In the genomic region with DNA sequence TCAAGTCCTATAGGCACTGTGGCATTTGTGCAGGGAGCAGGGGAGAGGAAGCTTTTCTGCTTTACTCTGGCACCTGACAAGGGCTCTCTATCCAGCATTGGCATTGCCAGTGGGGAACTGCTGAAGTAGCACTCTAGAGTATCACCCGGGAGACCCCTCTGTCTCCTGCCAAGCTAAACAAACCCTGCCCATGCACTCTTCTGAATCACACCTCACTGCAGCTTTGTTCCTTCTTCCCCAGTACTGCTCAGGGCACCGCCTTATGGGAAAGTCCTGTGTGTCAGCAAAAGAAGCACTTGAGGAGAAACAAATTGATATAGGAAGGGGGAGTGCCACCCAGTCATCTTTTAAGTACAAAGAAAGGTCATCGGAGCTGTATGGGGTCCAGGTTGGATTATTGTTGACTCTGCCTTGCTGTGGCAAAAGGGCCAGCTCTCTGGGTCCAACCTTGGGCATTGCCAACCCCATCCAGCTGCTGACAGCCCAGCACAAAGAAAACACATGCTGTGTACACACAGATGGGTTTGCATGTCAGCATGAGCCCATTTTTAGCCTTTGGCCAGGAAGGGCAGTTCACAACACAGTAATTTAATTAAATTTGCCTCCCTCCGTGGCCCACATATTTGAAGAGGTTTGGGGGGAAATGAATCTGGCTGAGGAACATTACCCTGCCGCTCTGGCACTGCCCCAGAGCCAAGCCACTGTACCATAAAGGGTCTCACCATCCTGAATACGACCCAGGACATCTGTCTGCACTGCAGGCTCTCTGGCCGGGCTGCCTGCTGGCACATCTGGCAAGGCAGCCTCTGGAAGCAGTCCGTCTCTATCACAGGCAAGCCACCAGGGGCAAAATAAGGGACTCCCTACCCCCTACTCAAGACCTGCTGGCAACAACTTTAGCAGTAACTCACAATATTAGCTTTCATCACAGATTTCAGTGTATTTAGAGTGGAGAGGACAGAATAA, we compare ENCODE assay signal across 11 cellular contexts. TPM values are rescaled to one million over a fixed set of nuclear protein-coding genes. Genes with fewer than 3 reads are reported as not detected.
DNase-seq lines count a peak whose midpoint lies in the region; ATAC-seq and TF ChIP-seq lines count a peak whose summit lies in the region.
"Had no signal": no experiment of that assay in that cellular context is flagged by ENCODE, and none has a peak within 500 bp of the region (broad histone marks: within the 10 kb centered on the region; RNA-seq: fewer than 3 reads in every experiment).

No MANE protein-coding gene starts in this region.

- intact Hi-C loops in Right ventricle myocardium superior (cut with DNase I) = no loop called here
- intact Hi-C loops in left ventricle myocardium inferior (cut with micrococcal nuclease) = no loop called here
- intact Hi-C loops in left ventricle myocardium superior (cut with micrococcal nuclease) = no loop called here
- intact Hi-C loops in upper lobe of right lung (cut with DNase I) = no loop called here

- H3K4me3 ChIP-seq in left ventricle myocardium inferior (no peak overlapping the region), upper lobe of right lung (no peak overlapping the region)

- no peaks in the 10 kb centered on the region for H3K4me1 ChIP-seq in left ventricle myocardium inferior
- H3K4me1 ChIP-seq in upper lobe of right lung = peaks cover 29% of the 10 kb centered on the region

- H3K36me3 ChIP-seq in left ventricle myocardium inferior (peaks cover 8% of the 10 kb centered on the region), upper lobe of right lung (peaks cover 5% of the 10 kb centered on the region)

- H3K27me3 ChIP-seq in left ventricle myocardium inferior (ENCODE audit: low read depth) (no peaks in the 10 kb centered on the region), upper lobe of right lung (no peaks in the 10 kb centered on the region)

- no peak for DNase-seq in Right ventricle myocardium superior
- no peak for DNase-seq in left ventricle myocardium inferior
- peak; percentile 36 to 73 for DNase-seq in SHP77 (lab: John Stamatoyannopoulos, UW)
- no peak for DNase-seq in left ventricle myocardium superior
- no peak for DNase-seq in upper lobe of right lung
- no peak for DNase-seq in SIG-M5 treated with dmso at 0.1 percent for 504 hours (lab: John Stamatoyannopoulos, UW; ENCODE audit: unreplicated experiment)
- DNase-seq: NK-92 treated with Interleukin-12 subunit alpha and Interleukin-12 subunit beta, amount 100 ng/mL, for 24 hours; stimulated activated CD8-positive, alpha-beta memory T cell treated with anti-CD3 and anti-CD28 coated beads, Interleukin-4, amount 100 ng/mL, for 48 hours had no signal

- ATAC-seq in Right ventricle myocardium superior (ENCODE audit: poor library complexity) = peak; percentile 27
- peak; percentile 41 for ATAC-seq in left ventricle myocardium superior
- peak; percentile 89 for ATAC-seq in upper lobe of right lung
- ATAC-seq in GM18519 (IDR thresholded peaks at IDR 0.05; ENCODE audit: low FRiP score, unreplicated experiment) = no peak
- ATAC-seq in GM21528 (IDR thresholded peaks at IDR 0.05; ENCODE audit: low FRiP score, unreplicated experiment) = no peak

- TF ChIP-seq CTCF in left ventricle myocardium inferior (IDR thresholded peaks at IDR 0.05; ENCODE audit: borderline replicate concordance) (no peak), upper lobe of right lung (IDR thresholded peaks at IDR 0.05) (no peak)

- H3K9me3 ChIP-seq in left ventricle myocardium inferior (replicated peaks) = no peaks in the 10 kb centered on the region
- H3K9me3 ChIP-seq in upper lobe of right lung = no peaks in the 10 kb centered on the region

- H3K27ac ChIP-seq in left ventricle myocardium inferior (replicated peaks) (no peak overlapping the region), upper lobe of right lung (no peak overlapping the region)

RNA-seq across cellular contexts. Expression of a gene that starts 13.1 kb away (rescaled TPM):
- total RNA-seq in Right ventricle myocardium superior (1.9 TPM), left ventricle myocardium inferior (4.4 TPM), left ventricle myocardium superior (3.3 TPM), upper lobe of right lung (6.4 TPM)
- total RNA-seq: HT-29 had no signal

Comparison
In these comparisons a context has a peak if more than half of its experiments do, and no peak if none do; other contexts are left out.
1. ATAC-seq: peak in Right ventricle myocardium superior (single experiment), left ventricle myocardium superior (single experiment) and upper lobe of right lung (single experiment); none in GM18519 (single experiment) and GM21528 (single experiment).
2. DNase-seq: peak in SHP77 (2 of 2); none in Right ventricle myocardium superior (single experiment), left ventricle myocardium inferior (single experiment), left ventricle myocardium superior (single experiment), upper lobe of right lung (single experiment) and SIG-M5 treated with dmso at 0.1 percent for 504 hours (single experiment).